1 cellular context compared by ENCODE assay signal in genomic region chr6:70672549-70672948, GRCh38.
TF ChIP-seq lines count a peak whose summit lies in the region.

No MANE protein-coding gene starts in this region.

TF ChIP-seq in GM12878, 131 proteins besides CTCF, POLR2A, EP300 and RAD21 (continued from another document):
- no peak for TF ChIP-seq IRF5 (IDR thresholded peaks at IDR 0.05; ENCODE audit: borderline replicate concordance)
